ENCODE assay signal across 1 cellular context in genomic region chr6:161139304-161139765, GRCh38.
TF ChIP-seq lines count a peak whose summit lies in the region.

No MANE protein-coding gene starts in this region.

TF ChIP-seq in GM23338, 12 proteins besides CTCF, POLR2A, EP300 and RAD21 (continued from another document):
- TF ChIP-seq ZNF462 (CRISPR knock-in tag; IDR thresholded peaks at IDR 0.05) = no peak
